ENCODE assay signal across 31 cellular contexts in the genomic region with DNA sequence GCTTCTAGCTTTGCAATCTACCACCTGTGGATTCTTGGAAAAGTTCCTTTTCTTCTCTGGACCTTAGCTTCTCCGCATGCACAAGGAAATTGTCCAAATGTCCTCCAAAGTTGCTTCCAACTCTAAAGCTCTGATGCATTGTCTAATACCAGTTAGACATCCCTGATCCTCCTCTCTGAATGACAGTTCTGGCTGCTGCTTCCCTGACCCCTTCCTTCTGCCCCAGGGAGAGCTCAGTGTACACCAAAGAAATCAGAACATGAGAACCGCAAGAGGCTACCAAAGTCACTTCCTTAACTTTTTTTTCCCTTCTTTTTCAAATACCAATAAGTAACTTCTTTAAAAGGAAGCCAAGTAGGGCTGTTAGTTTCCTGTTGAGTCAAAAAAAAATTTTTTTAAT.
"Had no signal": no experiment of that assay in that cellular context is flagged by ENCODE, and none has a peak within 500 bp of the region (broad histone marks: within the 10 kb centered on the region; RNA-seq: fewer than 3 reads in every experiment).

No MANE protein-coding gene starts in this region.

- ATAC-seq: activated CD8-positive, alpha-beta memory T cell treated with anti-CD3 and anti-CD28 coated beads, Interleukin-2, amount 10 ng/mL, durations not matched to agents 7 days and 5 days; Panc1 had no signal

- H3K36me3 Mint-ChIP-seq: activated CD8-positive, alpha-beta memory T cell treated with anti-CD3 and anti-CD28 coated beads, Interleukin-2, amount 10 ng/mL, durations not matched to agents 7 days and 5 days; activated naive CD4-positive, alpha-beta T cell treated with anti-CD3 and anti-CD28 coated beads, Interleukin-2, amount 10 ng/mL, durations not matched to agents 7 days and 5 days; activated naive CD8-positive, alpha-beta T cell had no signal

- H3K4me3 Mint-ChIP-seq: activated B cell treated with CpG ODN at 0.5 μM for 24 hours; activated CD4-positive, alpha-beta memory T cell treated with anti-CD3 and anti-CD28 coated beads, Interleukin-2, amount 10 ng/mL, durations not matched to agents 7 days and 5 days; activated CD8-positive, alpha-beta memory T cell treated with anti-CD3 and anti-CD28 coated beads, Interleukin-2, amount 10 ng/mL, durations not matched to agents 7 days and 5 days; activated naive CD4-positive, alpha-beta T cell treated with anti-CD3 and anti-CD28 coated beads, Interleukin-2, amount 10 ng/mL, durations not matched to agents 7 days and 5 days; activated naive CD8-positive, alpha-beta T cell; central memory CD8-positive, alpha-beta T cell had no signal

- H3K27ac Mint-ChIP-seq: activated B cell treated with CpG ODN at 0.5 μM for 24 hours; activated CD4-positive, alpha-beta memory T cell treated with anti-CD3 and anti-CD28 coated beads, Interleukin-2, amount 10 ng/mL, durations not matched to agents 7 days and 5 days; activated CD8-positive, alpha-beta memory T cell treated with anti-CD3 and anti-CD28 coated beads, Interleukin-2, amount 10 ng/mL, durations not matched to agents 7 days and 5 days; activated naive CD4-positive, alpha-beta T cell treated with anti-CD3 and anti-CD28 coated beads, Interleukin-2, amount 10 ng/mL, durations not matched to agents 7 days and 5 days; activated naive CD8-positive, alpha-beta T cell had no signal

- H3K27ac ChIP-seq: brain microvascular endothelial cell, VCaP had no signal

- H3K27me3 ChIP-seq: brain microvascular endothelial cell had no signal

- H3K9me3 Mint-ChIP-seq: activated CD4-positive, alpha-beta memory T cell treated with anti-CD3 and anti-CD28 coated beads, Interleukin-2, amount 10 ng/mL, durations not matched to agents 7 days and 5 days; activated naive CD4-positive, alpha-beta T cell treated with anti-CD3 and anti-CD28 coated beads, Interleukin-2, amount 10 ng/mL, durations not matched to agents 7 days and 5 days had no signal

- DNase-seq: activated B cell treated with CpG ODN at 0.5 μM for 24 hours; activated CD4-positive, alpha-beta memory T cell treated with anti-CD3 and anti-CD28 coated beads, Interleukin-2, amount 10 ng/mL, durations not matched to agents 7 days and 5 days; activated CD4-positive, alpha-beta T cell treated with anti-CD3 and anti-CD28 coated beads for 4 hours; activated CD4-positive, CD25-positive, alpha-beta regulatory T cell treated with anti-CD3 and anti-CD28 coated beads, Interleukin-2, amount 50 U/mL, for 72 hours; activated CD8-positive, alpha-beta memory T cell treated with anti-CD3 and anti-CD28 coated beads for 24 hours; activated CD8-positive, alpha-beta memory T cell treated with anti-CD3 and anti-CD28 coated beads, Interleukin-2, amount 10 ng/mL, durations not matched to agents 7 days and 5 days; activated CD8-positive, alpha-beta memory T cell treated with anti-CD3 and anti-CD28 coated beads, Interleukin-2, amount 50 U/mL, for 48 hours; activated effector memory CD4-positive, alpha-beta T cell treated with Interleukin-2 at 50 U/mL for 16 hours; activated naive CD4-positive, alpha-beta T cell treated with anti-CD3 and anti-CD28 coated beads, Interleukin-2, amount 10 ng/mL, durations not matched to agents 7 days and 5 days; activated T-cell treated with anti-CD3 and anti-CD28 coated beads, Interleukin-2, amount 50 U/mL, for 48 hours; amniotic stem cell; aorta; brain microvascular endothelial cell; Kasumi-1; KG1; MG63; NCI-H1048; NCI-H1105 treated with DMSO at 0.1 percent for 48 hours; NCI-H1436; NCI-H1930; NCI-H2081 treated with DMSO at 0.1 percent for 48 hours; NCI-H2227 treated with DMSO at 0.1 percent for 48 hours; NCI-H510A treated with DMSO at 0.1 percent for 48 hours; SW 1271; T-helper 1 cell; T-helper 2 cell; T-helper 9 cell had no signal

- H3K36me3 ChIP-seq: brain microvascular endothelial cell, MG63 had no signal

- H3K4me1 Mint-ChIP-seq: activated B cell treated with CpG ODN at 0.5 μM for 24 hours; activated CD4-positive, alpha-beta memory T cell treated with anti-CD3 and anti-CD28 coated beads, Interleukin-2, amount 10 ng/mL, durations not matched to agents 7 days and 5 days; activated CD8-positive, alpha-beta memory T cell treated with anti-CD3 and anti-CD28 coated beads, Interleukin-2, amount 10 ng/mL, durations not matched to agents 7 days and 5 days; activated naive CD4-positive, alpha-beta T cell treated with anti-CD3 and anti-CD28 coated beads, Interleukin-2, amount 10 ng/mL, durations not matched to agents 7 days and 5 days; central memory CD8-positive, alpha-beta T cell had no signal

- H3K4me3 ChIP-seq: MG63 had no signal
